In genomic region chr17:64441772-64442549, GRCh38 we compare ENCODE assay signal across 8 cellular contexts. TPM values are rescaled to one million over a fixed set of nuclear protein-coding genes. Genes with fewer than 3 reads are reported as not detected.
A peak's percentile ranks its signal among the peaks of the same experiment; 100 is the strongest.
DNase-seq lines count a peak whose midpoint lies in the region; ATAC-seq, FAIRE-seq and TF ChIP-seq lines count a peak whose summit lies in the region.

No MANE protein-coding gene starts in this region.

- H3K27me3 Mint-ChIP-seq in activated CD4-positive, alpha-beta T cell treated with anti-CD3 and anti-CD28 coated beads, Interleukin-2, amount 10 ng/mL, durations not matched to agents 24 days and 14 days, result no peaks in the 10 kb centered on the region

- no peak for FAIRE-seq in kidney (lab: Jason Lieb, UNC)

- no peak overlapping the region for H4K5ac ChIP-seq in IMR-90 (ENCODE audit: low read depth, low read length)

- no peak overlapping the region for H3K4ac ChIP-seq in IMR-90 (ENCODE audit: low read depth, low read length)

- CTCF ChIA-PET in IMR-90 (lab: Yijun Ruan, JAX), result interaction anchor here (0.6 kb wide), 1 partner anchor 10 kb away, joined by 3 read pairs; no protein-coding TSS in a partner anchor

- H3K79me1 ChIP-seq in IMR-90 (ENCODE audit: low read depth in 1 of 2, low read length in 2 of 2), result no peaks in the 10 kb centered on the region

- dilution Hi-C loops in IMR-90 (cut with HindIII; ENCODE audit: low sequenced_read_pairs, unreplicated experiment), result no loop called here

- no peak for TF ChIP-seq RAD21 in IMR-90 (IDR thresholded peaks at IDR 0.05; ENCODE audit: low read length)

- no peaks in the 10 kb centered on the region for H4K20me1 ChIP-seq in IMR-90 (ENCODE audit: insufficient read depth, low read length)

- no peak overlapping the region for H2BK5ac ChIP-seq in IMR-90 (ENCODE audit: low read depth, low read length, poor library complexity, severe bottlenecking)

- H3K36me3 Mint-ChIP-seq in activated CD4-positive, alpha-beta T cell treated with anti-CD3 and anti-CD28 coated beads, Interleukin-2, amount 10 ng/mL, durations not matched to agents 24 days and 14 days (ENCODE audit: low read depth), result peaks cover 16% of the 10 kb centered on the region

- peak overlapping the region; percentile 77 for H3K4me3 Mint-ChIP-seq in activated CD4-positive, alpha-beta T cell treated with anti-CD3 and anti-CD28 coated beads, Interleukin-2, amount 10 ng/mL, durations not matched to agents 24 days and 14 days

- no peaks in the 10 kb centered on the region for H3K27me3 ChIP-seq in IMR-90 (ENCODE audit: control insufficient read depth, insufficient read depth, low read length)

- H3K9me3 ChIP-seq in IMR-90 (ENCODE audit: control insufficient read depth, insufficient read depth, low read length), result peaks cover 17% of the 10 kb centered on the region
- peaks cover 0 to 14% of the 10 kb centered on the region in 2 donors for H3K9me3 ChIP-seq in kidney (ENCODE audit: control insufficient read depth in 1 of 2, low read length in 2 of 2)

- no peak overlapping the region for H3K4me3 ChIP-seq in IMR-90 (ENCODE audit: insufficient read depth, low read depth, low read length)
- no peak overlapping the region for H3K4me3 ChIP-seq in kidney (ENCODE audit: low read length in 2 of 2)

- POLR2A ChIA-PET in IMR-90 (lab: Charles Lee; ENCODE audit: unreplicated experiment), result no interaction called here

- no peaks in the 10 kb centered on the region for H3K9me1 ChIP-seq in IMR-90 (ENCODE audit: insufficient read depth, low read length)

- H3K9ac ChIP-seq in IMR-90 (ENCODE audit: low read depth, low read length) (no peak overlapping the region), kidney (ENCODE audit: low read length in 2 of 2) (no peak overlapping the region)

- 43% methylated on average over 1 of the region's 10 CpGs; no CpG with 5 or more reads in 1 of the 2 experiments for WGBS in IMR-90 (ENCODE audit: extremely low coverage in 2 of 2, insufficient read length in 1 of 2), 2 experiments

- intact Hi-C loops in IMR-90 (cut with micrococcal nuclease), result no loop called here
- intact Hi-C loops in activated CD4-positive, alpha-beta T cell treated with anti-CD3 and anti-CD28 coated beads, Interleukin-2, amount 10 ng/mL, durations not matched to agents 24 days and 14 days (cut with micrococcal nuclease), result no loop called here
- intact Hi-C loops in Right ventricle myocardium superior (cut with DNase I), result no loop called here
- intact Hi-C loops in kidney (cut with DNase I), result no loop called here

- no peak overlapping the region for H2BK20ac ChIP-seq in IMR-90 (ENCODE audit: low read depth, low read length)

- in situ Hi-C loops in IMR-90 (cut with MboI; ENCODE audit: low sequenced_read_pairs), result no loop called here

- no peak overlapping the region for H2BK120ac ChIP-seq in IMR-90 (ENCODE audit: low read depth, low read length)

- no peaks in the 10 kb centered on the region for H3K36me3 ChIP-seq in IMR-90 (ENCODE audit: control insufficient read depth, insufficient read depth, low read length)
- H3K36me3 ChIP-seq in kidney (ENCODE audit: control insufficient read depth in 1 of 2, insufficient read depth in 2 of 2, low read length in 2 of 2), result no peaks in the 10 kb centered on the region

- peak; percentile 54 for DNase-seq in IMR-90
- peak; percentile 84 for DNase-seq in activated CD4-positive, alpha-beta T cell treated with anti-CD3 and anti-CD28 coated beads, Interleukin-2, amount 10 ng/mL, durations not matched to agents 24 days and 14 days
- DNase-seq in Right ventricle myocardium superior, result peak; percentile 44
- DNase-seq in stimulated activated CD8-positive, alpha-beta memory T cell treated with anti-CD3 and anti-CD28 coated beads, Interleukin-4, amount 100 ng/mL, for 48 hours, result peak; percentile 35
- no peak for DNase-seq in NCI-H187 (lab: John Stamatoyannopoulos, UW)
- no peak for DNase-seq in NCI-H510A treated with DMSO at 0.1 percent for 48 hours (lab: John Stamatoyannopoulos, UW)
- DNase-seq in kidney, result no peak

- no peak overlapping the region for H3K4me2 ChIP-seq in IMR-90 (ENCODE audit: low read depth, low read length)

- no peak overlapping the region for H3K14ac ChIP-seq in IMR-90 (replicated peaks; ENCODE audit: low read depth, low read length)

- no peak overlapping the region for H2BK15ac ChIP-seq in IMR-90 (ENCODE audit: low read depth, low read length)

- no peak overlapping the region for H3K23ac ChIP-seq in IMR-90 (ENCODE audit: low read depth, low read length)

- no TSS peak for BruUV-seq in IMR-90 (replicated peaks; lab: Mats Ljungman, UMichigan)

- H3K27ac Mint-ChIP-seq in activated CD4-positive, alpha-beta T cell treated with anti-CD3 and anti-CD28 coated beads, Interleukin-2, amount 10 ng/mL, durations not matched to agents 24 days and 14 days, result peak overlapping the region; percentile 82

- peaks cover 22% of the 10 kb centered on the region for H3K9me3 Mint-ChIP-seq in activated CD4-positive, alpha-beta T cell treated with anti-CD3 and anti-CD28 coated beads, Interleukin-2, amount 10 ng/mL, durations not matched to agents 24 days and 14 days

- no peak overlapping the region for H4K8ac ChIP-seq in IMR-90 (ENCODE audit: low read depth in 2 of 2, low read length in 2 of 2)

- H3K4me1 Mint-ChIP-seq in activated CD4-positive, alpha-beta T cell treated with anti-CD3 and anti-CD28 coated beads, Interleukin-2, amount 10 ng/mL, durations not matched to agents 24 days and 14 days, result peaks cover 25% of the 10 kb centered on the region

- no peak overlapping the region for H3K18ac ChIP-seq in IMR-90 (ENCODE audit: low read depth, low read length)

- TF ChIP-seq CTCF in IMR-90 (conservative IDR thresholded peaks at IDR 0.05; ENCODE audit: low read depth, low read length) (no peak), kidney (IDR thresholded peaks at IDR 0.05; ENCODE audit: borderline replicate concordance, extremely low read depth, insufficient read depth) (no peak)

- H3K27ac ChIP-seq in IMR-90 (ENCODE audit: insufficient read depth, low read length) (no peak overlapping the region), kidney (ENCODE audit: low read depth in 2 of 2, low read length in 2 of 2) (peak overlapping the region in 1 of 2 donors; percentile 20)

- H3K56ac ChIP-seq in IMR-90 (ENCODE audit: extremely low read depth, insufficient read depth, low read length), result no peak overlapping the region

- H2AK9ac ChIP-seq in IMR-90 (replicated peaks; ENCODE audit: low read depth, low read length, poor library complexity), result no peak overlapping the region

- no peak for TF ChIP-seq POLR2A in IMR-90 (IDR thresholded peaks at IDR 0.05; ENCODE audit: low read depth, low read length)

- H4K91ac ChIP-seq in IMR-90 (ENCODE audit: insufficient read depth, low read depth, low read length), result no peak overlapping the region

- H3K4me1 ChIP-seq in IMR-90 (ENCODE audit: control insufficient read depth, insufficient read depth, low read length) (no peaks in the 10 kb centered on the region), kidney (ENCODE audit: control insufficient read depth in 1 of 2, insufficient read depth in 1 of 2, low read depth in 1 of 2, low read length in 2 of 2) (no peaks in the 10 kb centered on the region)

- H2AK5ac ChIP-seq in IMR-90 (ENCODE audit: low read depth, low read length), result no peak overlapping the region

- peak overlapping the region; percentile 76 for H2AFZ ChIP-seq in IMR-90 (replicated peaks; ENCODE audit: low read length, poor library complexity)

- peak; percentile 54; the same call in 1 of the 2 replicates for ATAC-seq in IMR-90 (ENCODE audit: low read depth)
- ATAC-seq in Right ventricle myocardium superior (ENCODE audit: poor library complexity), result peak; percentile 86
- ATAC-seq in GM19463 (IDR thresholded peaks at IDR 0.05; ENCODE audit: unreplicated experiment), result no peak

TF ChIP-seq in IMR-90, 13 proteins besides CTCF, POLR2A, EP300 and RAD21:
- TF ChIP-seq MAFK (IDR thresholded peaks at IDR 0.05; ENCODE audit: low read depth, low read length), result no peak
- no peak for TF ChIP-seq RCOR1 (IDR thresholded peaks at IDR 0.05; ENCODE audit: insufficient replicate concordance, low read length)
- TF ChIP-seq USF2 (IDR thresholded peaks at IDR 0.05; ENCODE audit: low read depth, low read length), result no peak
- no peak for TF ChIP-seq NFE2L2 (IDR thresholded peaks at IDR 0.05; ENCODE audit: low read depth, low read length)

RNA-seq across cellular contexts. Expression of gene MILR1, which starts 7.0 kb away (rescaled TPM):
- total RNA-seq in IMR-90 (2012; rRNA removed), result 0.36 and 0.56 TPM in 2 replicates
- polyA plus RNA-seq in IMR-90 (2012; rRNA removed), result 0.23 and 0.44 TPM in 2 replicates
- 0.05 and 1.2 TPM in 2 replicates for polyA plus RNA-seq in IMR-90 (2012; cell fraction: cytosol; rRNA removed)
- 0.18 and 0.78 TPM in 2 replicates for polyA plus RNA-seq in IMR-90 (2012; cell fraction: nucleus; rRNA removed; ENCODE audit: low replicate concordance)
- 0.28 TPM in 1 of 2 replicates, not detected in the other for total RNA-seq in activated CD4-positive, alpha-beta T cell treated with anti-CD3 and anti-CD28 coated beads, Interleukin-2, amount 10 ng/mL, durations not matched to agents 24 days and 14 days
- 2.2 TPM for total RNA-seq in Right ventricle myocardium superior
- total RNA-seq in kidney, result 17.8 TPM
- polyA plus RNA-seq in kidney (ENCODE audit: insufficient read depth, low read depth, low replicate concordance), result 2.2 TPM

RNA-seq across cellular contexts. Expression of gene PECAM1, which starts 51.3 kb away (rescaled TPM):
- not detected in 2 replicates for total RNA-seq in IMR-90 (2012; rRNA removed)
- polyA plus RNA-seq in IMR-90 (2012; rRNA removed), result not detected in 2 replicates
- not detected in 2 replicates for polyA plus RNA-seq in IMR-90 (2012; cell fraction: cytosol; rRNA removed)
- polyA plus RNA-seq in IMR-90 (2012; cell fraction: nucleus; rRNA removed; ENCODE audit: low replicate concordance), result not detected in 2 replicates
- total RNA-seq in activated CD4-positive, alpha-beta T cell treated with anti-CD3 and anti-CD28 coated beads, Interleukin-2, amount 10 ng/mL, durations not matched to agents 24 days and 14 days, result 4.9 and 6.8 TPM in 2 replicates
- 89.9 TPM for total RNA-seq in Right ventricle myocardium superior
- total RNA-seq in kidney, result 321 TPM
- polyA plus RNA-seq in kidney (ENCODE audit: insufficient read depth, low read depth, low replicate concordance), result 44.3 TPM

RNA-seq across cellular contexts. Expression of gene POLG2, which starts 54.9 kb away (rescaled TPM):
- total RNA-seq in IMR-90 (2012; rRNA removed) (7.0 and 9.2 TPM in 2 replicates), Right ventricle myocardium superior (7.4 TPM), kidney (18.4 TPM)
- polyA plus RNA-seq in IMR-90 (2012; rRNA removed) (6.6 and 7.7 TPM in 2 replicates), kidney (ENCODE audit: insufficient read depth, low read depth, low replicate concordance) (9.0 TPM)
- polyA plus RNA-seq in IMR-90 (2012; cell fraction: cytosol; rRNA removed), result 1.7 and 3.1 TPM in 2 replicates
- polyA plus RNA-seq in IMR-90 (2012; cell fraction: nucleus; rRNA removed; ENCODE audit: low replicate concordance), result 5.9 and 26.6 TPM in 2 replicates
- 36.3 and 37.1 TPM in 2 replicates for total RNA-seq in activated CD4-positive, alpha-beta T cell treated with anti-CD3 and anti-CD28 coated beads, Interleukin-2, amount 10 ng/mL, durations not matched to agents 24 days and 14 days

Comparison
In these comparisons a context has a peak if more than half of its experiments do, and no peak if none do; other contexts are left out.
1. DNase-seq: peak in IMR-90 (single experiment), activated CD4-positive, alpha-beta T cell treated with anti-CD3 and anti-CD28 coated beads, Interleukin-2, amount 10 ng/mL, durations not matched to agents 24 days and 14 days (single experiment), Right ventricle myocardium superior (single experiment) and stimulated activated CD8-positive, alpha-beta memory T cell treated with anti-CD3 and anti-CD28 coated beads, Interleukin-4, amount 100 ng/mL, for 48 hours (single experiment); none in NCI-H187 (0 of 2), NCI-H510A treated with DMSO at 0.1 percent for 48 hours (single experiment) and kidney (single experiment).
2. RNA of gene PECAM1, which starts 51.3 kb away (total RNA-seq): 321 TPM in kidney (single experiment) and 89.9 TPM in Right ventricle myocardium superior (single experiment); 4.9 to 6.8 TPM in activated CD4-positive, alpha-beta T cell treated with anti-CD3 and anti-CD28 coated beads, Interleukin-2, amount 10 ng/mL, durations not matched to agents 24 days and 14 days and not detected in IMR-90; every median in the first group is over 10 times any median in the second.